9 cellular contexts compared by ENCODE assay signal in the genomic region with DNA sequence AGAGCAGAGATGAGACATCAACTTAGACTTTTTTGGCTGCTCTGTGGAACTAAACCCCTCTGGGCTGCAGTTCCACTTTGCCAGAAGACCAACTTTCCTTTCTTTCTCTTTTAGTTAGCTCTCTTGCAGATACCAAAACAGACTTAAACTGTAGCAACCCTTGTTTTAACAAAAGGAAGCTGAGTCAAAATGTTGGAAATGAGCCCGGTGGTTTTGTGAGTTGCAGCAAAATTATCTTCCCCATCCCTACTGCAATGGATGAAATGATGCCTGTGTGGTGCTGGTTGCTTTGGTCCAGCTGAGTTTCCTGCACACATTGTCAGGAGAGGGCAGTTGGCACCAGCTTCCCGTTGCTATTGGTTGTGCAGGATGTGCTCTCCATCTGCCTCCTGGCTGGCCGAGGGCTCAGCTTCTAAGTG.
DNase-seq lines count a peak whose midpoint lies in the region; ATAC-seq and TF ChIP-seq lines count a peak whose summit lies in the region.
"Had no signal": no experiment of that assay in that cellular context is flagged by ENCODE, and none has a peak within 500 bp of the region (broad histone marks: within the 10 kb centered on the region; RNA-seq: fewer than 3 reads in every experiment).

No MANE protein-coding gene starts in this region.

- H3K4me2 ChIP-seq in PC-3 (ENCODE audit: low read length): peak overlapping the region; percentile 49

- H3K9ac ChIP-seq in PC-3 (ENCODE audit: low read length) (no peak overlapping the region), endocrine pancreas (ENCODE audit: control insufficient read depth, insufficient read depth, low read length) (no peak overlapping the region)

- intact Hi-C loops in PC-3 (cut with micrococcal nuclease): loop anchor here (10.0 kb wide), 1 partner anchor 114 kb away; the partner anchor contains the start of gene LRCH1

- POLR2A ChIA-PET in PC-3 (lab: Charles Lee; ENCODE audit: unreplicated experiment): no interaction called here

- H3K27me3 ChIP-seq in PC-3 (ENCODE audit: low read length) (no peaks in the 10 kb centered on the region), endocrine pancreas (ENCODE audit: control insufficient read depth, insufficient read depth, low read length) (no peaks in the 10 kb centered on the region)
- H3K27me3 ChIP-seq: pancreas had no signal

- peaks cover 3% of the 10 kb centered on the region for H3F3A ChIP-seq in PC-3 (ENCODE audit: low read length, unreplicated experiment)

- no TSS peak for BruUV-seq in PC-3 (replicated peaks; lab: Mats Ljungman, UMichigan)

- peaks cover 4% of the 10 kb centered on the region; the same call in 1 of the 2 replicates for H4K20me1 ChIP-seq in PC-3 (ENCODE audit: low read length)

- H3K4me3 ChIP-seq in PC-3 (ENCODE audit: low read length) (no peak overlapping the region), endocrine pancreas (ENCODE audit: control insufficient read depth, insufficient read depth, low read length) (peak overlapping the region; percentile 20)
- H3K4me3 ChIP-seq: pancreas had no signal

- H2AFZ ChIP-seq in PC-3 (ENCODE audit: low read length): no peak overlapping the region

- TF ChIP-seq CTCF in PC-3 (conservative IDR thresholded peaks at IDR 0.05; ENCODE audit: low read depth, low read length): no peak

- CTCF ChIA-PET in PC-3 (lab: Charles Lee): no interaction called here

- H3K9me3 ChIP-seq in PC-3 (ENCODE audit: low read length) (no peaks in the 10 kb centered on the region), endocrine pancreas (ENCODE audit: control insufficient read depth, low read length) (no peaks in the 10 kb centered on the region)
- H3K9me3 ChIP-seq: pancreas had no signal

- H3K79me2 ChIP-seq in PC-3 (ENCODE audit: low read length): peaks cover 10% of the 10 kb centered on the region; the same call in 1 of the 2 replicates

- no peaks in the 10 kb centered on the region for H3K9me2 ChIP-seq in PC-3 (replicated peaks; ENCODE audit: low read length)

- H3K36me3 ChIP-seq in PC-3 (ENCODE audit: low read depth, low read length) (no peaks in the 10 kb centered on the region), endocrine pancreas (ENCODE audit: control insufficient read depth, insufficient read depth, low read length) (peaks cover 7% of the 10 kb centered on the region)
- H3K36me3 ChIP-seq: pancreas had no signal

- H3K27ac ChIP-seq in PC-3 (ENCODE audit: low read length): peak overlapping the region; percentile 41; the same call in 1 of the 2 replicates

- peaks cover 26% of the 10 kb centered on the region for H3K4me1 ChIP-seq in PC-3 (ENCODE audit: insufficient read depth, low read length)
- no peaks in the 10 kb centered on the region for H3K4me1 ChIP-seq in endocrine pancreas (ENCODE audit: control insufficient read depth, insufficient read depth, low read length)

- peak; percentile 11 for ATAC-seq in GM21723 (IDR thresholded peaks at IDR 0.05; ENCODE audit: unreplicated experiment)
- ATAC-seq in PC-3: peak; percentile 47
- ATAC-seq in HG02970 (IDR thresholded peaks at IDR 0.05; ENCODE audit: low FRiP score, unreplicated experiment): no peak

- DNase-seq in GM03348 (ENCODE audit: low spot score) (peak; percentile 78), PC-3 (peak; percentile 62), occipital lobe (lab: John Stamatoyannopoulos, UW) (peak; percentile 23), COLO668 (lab: John Stamatoyannopoulos, UW; ENCODE audit: unreplicated experiment) (no peak)
- no peak for DNase-seq in activated effector memory CD4-positive, alpha-beta T cell treated with anti-CD3 and anti-CD28 coated beads, Interleukin-2, amount 50 U/mL, for 16 hours

Comparison
In these comparisons a context has a peak if more than half of its experiments do, and no peak if none do; other contexts are left out.
1. DNase-seq: peak in GM03348 (single experiment), PC-3 (single experiment) and occipital lobe (single experiment); none in activated effector memory CD4-positive, alpha-beta T cell treated with anti-CD3 and anti-CD28 coated beads, Interleukin-2, amount 50 U/mL, for 16 hours (single experiment) and COLO668 (single experiment).